10 cellular contexts compared by ENCODE assay signal in the genomic region with DNA sequence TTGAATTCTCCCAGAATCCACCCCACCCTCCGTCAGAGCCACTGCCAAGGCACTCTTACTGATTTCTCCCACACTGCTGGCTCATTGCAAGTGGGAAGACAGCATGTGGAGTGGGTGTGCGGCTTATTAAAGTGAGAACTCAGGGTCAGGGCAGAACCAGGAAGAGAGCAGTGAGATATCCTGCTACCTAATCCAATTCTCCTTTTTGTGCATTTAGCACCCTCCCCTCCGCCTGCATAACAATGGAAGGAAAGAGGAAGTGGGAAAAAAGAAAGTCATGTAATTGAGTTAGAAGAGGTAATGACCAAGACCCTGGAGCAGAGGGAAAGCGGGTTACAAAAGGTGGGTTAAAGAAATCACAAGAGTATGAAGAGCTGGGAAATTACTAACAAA. TPM values are rescaled to one million over a fixed set of nuclear protein-coding genes. Genes with fewer than 3 reads are reported as not detected.
DNase-seq lines count a peak whose midpoint lies in the region; ATAC-seq and TF ChIP-seq lines count a peak whose summit lies in the region.
"Had no signal": no experiment of that assay in that cellular context is flagged by ENCODE, and none has a peak within 500 bp of the region (broad histone marks: within the 10 kb centered on the region; RNA-seq: fewer than 3 reads in every experiment).

No MANE protein-coding gene starts in this region.

- DNase-seq in UCSD-AML1 (lab: John Stamatoyannopoulos, UW; ENCODE audit: unreplicated experiment) = peak; percentile 32
- no peak for DNase-seq in smooth muscle cell (lab: John Stamatoyannopoulos, UW; ENCODE audit: unreplicated experiment)
- no peak for DNase-seq in mesenteric fat pad (ENCODE audit: low spot score)
- no peak for DNase-seq in G401 (ENCODE audit: low spot score)
- no peak for DNase-seq in GOT3 (lab: John Stamatoyannopoulos, UW)
- DNase-seq: activated CD4-positive, alpha-beta T cell treated with anti-CD3 and anti-CD28 coated beads for 36 hours; effector CD4-positive, alpha-beta T cell had no signal

- H3K4me2 ChIP-seq in smooth muscle cell = peak overlapping the region; percentile 75

- no peaks in the 10 kb centered on the region for H3K9me3 ChIP-seq in HUES6 (ENCODE audit: control insufficient read depth, insufficient read depth, low read depth, low read length)
- no peaks in the 10 kb centered on the region for H3K9me3 ChIP-seq in iPS-15b (ENCODE audit: control insufficient read depth, insufficient read depth, low read length)
- no peaks in the 10 kb centered on the region for H3K9me3 ChIP-seq in smooth muscle cell (replicated peaks; ENCODE audit: low read depth)

- no peak for ATAC-seq in HG03175 (IDR thresholded peaks at IDR 0.05; ENCODE audit: unreplicated experiment)

- H3K27ac ChIP-seq in HUES6 (ENCODE audit: low read depth, low read length) = peak overlapping the region; percentile 93
- peak overlapping the region; percentile 90 for H3K27ac ChIP-seq in smooth muscle cell (ENCODE audit: low read depth)

- H3K36me3 ChIP-seq in HUES6 (ENCODE audit: control insufficient read depth, insufficient read depth, low read length) (no peaks in the 10 kb centered on the region), iPS-15b (ENCODE audit: control insufficient read depth, insufficient read depth, low read length) (no peaks in the 10 kb centered on the region), smooth muscle cell (ENCODE audit: low read depth) (no peaks in the 10 kb centered on the region)

- no peaks in the 10 kb centered on the region for H3F3A ChIP-seq in smooth muscle cell (ENCODE audit: low read depth)

- WGBS in smooth muscle cell (ENCODE audit: low lambda C conversion rate) = 55% methylated on average over 4 of the region's 4 CpGs

- H4K20me1 ChIP-seq in smooth muscle cell (ENCODE audit: low read depth) = no peaks in the 10 kb centered on the region

- H3K4me1 ChIP-seq in HUES6 (ENCODE audit: control insufficient read depth, insufficient read depth, low read length) (peaks cover 37% of the 10 kb centered on the region), iPS-15b (ENCODE audit: control insufficient read depth, insufficient read depth, low read length) (peaks cover 19% of the 10 kb centered on the region), smooth muscle cell (ENCODE audit: low read depth) (peaks cover 19% of the 10 kb centered on the region)

- peak overlapping the region; percentile 75 for H2AFZ ChIP-seq in smooth muscle cell (ENCODE audit: low read depth)

- H3K79me2 ChIP-seq in smooth muscle cell (ENCODE audit: low read depth) = no peaks in the 10 kb centered on the region

- H3K9ac ChIP-seq in HUES6 (ENCODE audit: low read length) (peak overlapping the region; percentile 83), iPS-15b (ENCODE audit: low read depth, low read length) (peak overlapping the region; percentile 29), smooth muscle cell (ENCODE audit: low read depth) (peak overlapping the region; percentile 72)

- TF ChIP-seq CTCF in smooth muscle cell (IDR thresholded peaks at IDR 0.05; ENCODE audit: borderline replicate concordance, insufficient read depth, poor library complexity, severe bottlenecking) = no peak

- in situ Hi-C loops in G401 (cut with HindIII; ENCODE audit: low sequenced_read_pairs) = no loop called here

- H3K4me3 ChIP-seq in HUES6 (ENCODE audit: low read depth, low read length) (peak overlapping the region; percentile 46), iPS-15b (ENCODE audit: low read depth, low read length) (peak overlapping the region; percentile 44), smooth muscle cell (no peak overlapping the region)

- no peaks in the 10 kb centered on the region for H3K27me3 ChIP-seq in HUES6 (ENCODE audit: control insufficient read depth, insufficient read depth, low read length)
- H3K27me3 ChIP-seq in iPS-15b (ENCODE audit: control insufficient read depth, insufficient read depth, low read length) = no peaks in the 10 kb centered on the region
- no peaks in the 10 kb centered on the region for H3K27me3 ChIP-seq in smooth muscle cell (ENCODE audit: low read depth)

RNA-seq across cellular contexts. Expression of gene PIK3CB, which starts 27.8 kb away (rescaled TPM):
- total RNA-seq in smooth muscle cell (3.6 and 4.5 TPM in 2 replicates), mesenteric fat pad (31.2 TPM)
- polyA plus RNA-seq in smooth muscle cell = 2.5 and 2.6 TPM in 2 replicates
- total RNA-seq in G401 (2014; rRNA removed; shearing (Covaris generic)) = 25.4 and 38.0 TPM in 2 replicates

Comparison
In these comparisons a context has a peak if more than half of its experiments do, and no peak if none do; other contexts are left out.
1. H3K9ac ChIP-seq: peak in every context shown above with its lines; median percentile 83 in HUES6; 72 in smooth muscle cell; 29 in iPS-15b.